Comparison of ENCODE assay signal across 18 cellular contexts in the genomic region with DNA sequence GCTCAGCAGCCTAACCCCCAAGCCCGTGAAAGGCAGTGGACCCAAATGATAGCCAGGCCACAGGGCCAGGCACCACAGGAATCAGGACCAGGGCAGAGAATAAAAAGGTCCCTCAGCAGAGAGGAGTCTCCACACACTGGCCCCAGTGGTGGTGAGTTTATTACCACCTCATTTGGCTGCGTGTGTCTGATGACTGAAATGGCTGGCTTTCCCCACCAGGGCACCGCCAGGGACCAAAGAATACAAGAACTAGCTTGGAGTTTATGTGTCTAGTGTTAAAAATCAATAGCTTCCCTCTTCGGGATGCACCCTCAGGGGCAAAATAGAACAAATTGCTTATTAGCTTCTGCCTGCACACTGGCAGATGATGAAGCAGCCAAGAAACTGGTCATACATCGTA.
DNase-seq lines count a peak whose midpoint lies in the region; ATAC-seq and TF ChIP-seq lines count a peak whose summit lies in the region.
"Had no signal": no experiment of that assay in that cellular context is flagged by ENCODE, and none has a peak within 500 bp of the region (broad histone marks: within the 10 kb centered on the region; RNA-seq: fewer than 3 reads in every experiment).

No MANE protein-coding gene starts in this region.

- H4K20me1 ChIP-seq in GM23338 (replicated peaks; ENCODE audit: insufficient read depth) (no peaks in the 10 kb centered on the region), neural cell (ENCODE audit: insufficient read depth) (no peaks in the 10 kb centered on the region)

- H3F3A ChIP-seq in GM23338 (replicated peaks; ENCODE audit: low read depth) (no peaks in the 10 kb centered on the region), neural cell (ENCODE audit: insufficient read depth, low read length, poor library complexity, severe bottlenecking) (no peaks in the 10 kb centered on the region)

- H3K9me3 Mint-ChIP-seq in GM23338 = peaks cover 15% of the 10 kb centered on the region
- H3K9me3 Mint-ChIP-seq: effector memory CD8-positive, alpha-beta T cell had no signal

- H3K4me3 ChIP-seq in GM23338 (no peak overlapping the region), NB4 (ENCODE audit: low read depth, low read length) (no peak overlapping the region), WERI-Rb-1 (ENCODE audit: low read depth, low read length) (no peak overlapping the region), neural cell (ENCODE audit: low read length) (no peak overlapping the region)
- H3K4me3 ChIP-seq: ascending aorta, prostate gland, tibial nerve had no signal

- peak; percentile 30 for DNase-seq in GM23338 (ENCODE audit: low spot score)
- peak; percentile 21 for DNase-seq in NB4 (ENCODE audit: low read depth)
- no peak for DNase-seq in WERI-Rb-1
- DNase-seq in islet precursor cell = no peak
- DNase-seq in stimulated activated naive CD4-positive, alpha-beta T cell treated with Interleukin-2 at 50 U/mL for 16 hours (lab: John Stamatoyannopoulos, UW) = no peak
- DNase-seq: CD8-positive, alpha-beta T cell; effector memory CD8-positive, alpha-beta T cell; naive thymus-derived CD8-positive, alpha-beta T cell; RPMI8226; small intestine had no signal

- peaks cover 8% of the 10 kb centered on the region; the same call in 2 of the 3 replicates for H3K36me3 Mint-ChIP-seq in GM23338 (ENCODE audit: low read depth)
- H3K36me3 Mint-ChIP-seq: activated naive CD4-positive, alpha-beta T cell treated with anti-CD3 and anti-CD28 coated beads, Interleukin-2, amount 50 U/mL, for 72 hours; CD8-positive, alpha-beta T cell; naive thymus-derived CD8-positive, alpha-beta T cell had no signal

- H3K4me1 ChIP-seq in GM23338 (ENCODE audit: insufficient read depth) = no peaks in the 10 kb centered on the region
- H3K4me1 ChIP-seq: ascending aorta, prostate gland had no signal

- H3K27me3 ChIP-seq in GM23338 (ENCODE audit: insufficient read depth) (no peaks in the 10 kb centered on the region), WERI-Rb-1 (ENCODE audit: insufficient read depth, low read depth, severe bottlenecking) (no peaks in the 10 kb centered on the region), neural cell (ENCODE audit: insufficient read depth, low read depth, low read length) (no peaks in the 10 kb centered on the region)
- H3K27me3 ChIP-seq: ascending aorta, tibial nerve had no signal

- peak; percentile 33 for TF ChIP-seq RAD21 in neural cell (conservative IDR thresholded peaks at IDR 0.05)

- no peak overlapping the region for H3K27ac Mint-ChIP-seq in GM23338
- H3K27ac Mint-ChIP-seq: activated naive CD4-positive, alpha-beta T cell treated with anti-CD3 and anti-CD28 coated beads, Interleukin-2, amount 50 U/mL, for 72 hours; CD8-positive, alpha-beta T cell; effector memory CD8-positive, alpha-beta T cell; naive thymus-derived CD8-positive, alpha-beta T cell; stimulated activated naive CD8-positive, alpha-beta T cell treated with anti-CD3 and anti-CD28 coated beads, Interleukin-15, Interleukin-2, amounts not matched to agents 100 ng/mL and 50 ng/mL, for 24 hours had no signal

- H2AFZ ChIP-seq in GM23338 = no peak overlapping the region
- H2AFZ ChIP-seq in neural cell (ENCODE audit: low read depth, low read length) = no peak overlapping the region

- no peak overlapping the region for H3K27ac ChIP-seq in GM23338 (ENCODE audit: low read depth)
- no peak overlapping the region for H3K27ac ChIP-seq in WERI-Rb-1
- no peak overlapping the region for H3K27ac ChIP-seq in neural cell (ENCODE audit: low read length)
- H3K27ac ChIP-seq: ascending aorta, prostate gland, tibial nerve had no signal

- H3K4me1 Mint-ChIP-seq in GM23338 = no peaks in the 10 kb centered on the region; the same call in 2 of the 3 replicates
- H3K4me1 Mint-ChIP-seq: naive thymus-derived CD8-positive, alpha-beta T cell had no signal

- peak; percentile 70 for ATAC-seq in GM23338
- no peak for ATAC-seq in GM21390 (IDR thresholded peaks at IDR 0.05; ENCODE audit: unreplicated experiment)
- ATAC-seq: activated naive CD4-positive, alpha-beta T cell treated with anti-CD3 and anti-CD28 coated beads, Interleukin-2, amount 50 U/mL, for 72 hours; CD8-positive, alpha-beta T cell; effector memory CD8-positive, alpha-beta T cell; left lobe of liver; naive thymus-derived CD8-positive, alpha-beta T cell had no signal

- TF ChIP-seq POLR2A in NB4 (IDR thresholded peaks at IDR 0.05; ENCODE audit: extremely low read depth, insufficient read length) = no peak

- no peaks in the 10 kb centered on the region for H3K36me3 ChIP-seq in GM23338 (ENCODE audit: insufficient read depth)
- no peaks in the 10 kb centered on the region for H3K36me3 ChIP-seq in WERI-Rb-1
- no peaks in the 10 kb centered on the region for H3K36me3 ChIP-seq in neural cell (ENCODE audit: insufficient read depth, low read length)
- H3K36me3 ChIP-seq: ascending aorta, prostate gland, tibial nerve had no signal

- H3K4me2 ChIP-seq in GM23338 = no peak overlapping the region
- H3K4me2 ChIP-seq in neural cell (ENCODE audit: low read length) = no peak overlapping the region

- TF ChIP-seq CTCF in GM23338 (conservative IDR thresholded peaks at IDR 0.05; ENCODE audit: low read depth in 2 of 2) = 0 out of 4 replicates have a peak, but pooled peaks of 1 of the 2 experiments have one; percentile 12
- TF ChIP-seq CTCF in NB4 (IDR thresholded peaks at IDR 0.05; ENCODE audit: low read depth, low read length) = no peak
- TF ChIP-seq CTCF in WERI-Rb-1 (IDR thresholded peaks at IDR 0.05; ENCODE audit: low read depth, low read length) = peak; percentile 28; the same call in 1 of the 2 replicates
- TF ChIP-seq CTCF in neural cell (IDR thresholded peaks at IDR 0.05; ENCODE audit: poor library complexity, severe bottlenecking) = peak; percentile 38

- no peak overlapping the region for H3K9ac ChIP-seq in neural cell (ENCODE audit: low read length)

- H3K9me2 ChIP-seq in GM23338 (ENCODE audit: insufficient read depth) (peaks cover 4% of the 10 kb centered on the region; the same call in 1 of the 2 replicates), neural cell (ENCODE audit: insufficient read depth, low read length) (no peaks in the 10 kb centered on the region)

- H3K27me3 Mint-ChIP-seq in GM23338 (ENCODE audit: insufficient read depth, low read depth, poor library complexity) = peaks cover 16% of the 10 kb centered on the region
- H3K27me3 Mint-ChIP-seq: stimulated activated naive CD8-positive, alpha-beta T cell treated with anti-CD3 and anti-CD28 coated beads, Interleukin-15, Interleukin-2, amounts not matched to agents 100 ng/mL and 50 ng/mL, for 24 hours had no signal

- H3K4me3 Mint-ChIP-seq in GM23338 = no peak overlapping the region
- H3K4me3 Mint-ChIP-seq: CD8-positive, alpha-beta T cell; effector memory CD8-positive, alpha-beta T cell; naive thymus-derived CD8-positive, alpha-beta T cell; stimulated activated naive CD8-positive, alpha-beta T cell treated with anti-CD3 and anti-CD28 coated beads, Interleukin-15, Interleukin-2, amounts not matched to agents 100 ng/mL and 50 ng/mL, for 24 hours had no signal

- H3K9me3 ChIP-seq in WERI-Rb-1 (ENCODE audit: severe bottlenecking) = peaks cover 3% of the 10 kb centered on the region
- H3K9me3 ChIP-seq in neural cell (ENCODE audit: low read length) = no peaks in the 10 kb centered on the region
- H3K9me3 ChIP-seq: ascending aorta, prostate gland had no signal

- TF ChIP-seq EP300 in neural cell (conservative IDR thresholded peaks at IDR 0.05; ENCODE audit: poor library complexity, severe bottlenecking) = no peak

- H3K79me2 ChIP-seq in GM23338 (replicated peaks; ENCODE audit: insufficient read depth) (no peaks in the 10 kb centered on the region), neural cell (replicated peaks; ENCODE audit: insufficient read depth, low read length) (no peaks in the 10 kb centered on the region)

TF ChIP-seq in GM23338, 12 proteins besides CTCF, POLR2A, EP300 and RAD21 (continues in another document):
- no peak for TF ChIP-seq EZH2 (IDR thresholded peaks at IDR 0.05; ENCODE audit: low read depth, unreplicated experiment)
- TF ChIP-seq EZH2phosphoT487 (IDR thresholded peaks at IDR 0.05; ENCODE audit: unreplicated experiment) = no peak
- TF ChIP-seq NANOG (IDR thresholded peaks at IDR 0.05; ENCODE audit: borderline replicate concordance) = no peak
- TF ChIP-seq POLR2AphosphoS5 (IDR thresholded peaks at IDR 0.05; ENCODE audit: low read depth) = no peak

TF ChIP-seq in neural cell, 6 proteins besides CTCF, POLR2A, EP300 and RAD21:
- TF ChIP-seq POLR2AphosphoS5 (IDR thresholded peaks at IDR 0.05) (no peak), TAF1 (IDR thresholded peaks at IDR 0.05; ENCODE audit: low read depth) (no peak), EZH2 (IDR thresholded peaks at IDR 0.05; ENCODE audit: borderline replicate concordance, insufficient read depth, low read length, poor library complexity, severe bottlenecking) (no peak), MXI1 (conservative IDR thresholded peaks at IDR 0.05; ENCODE audit: poor library complexity, severe bottlenecking) (no peak), SMC3 (conservative IDR thresholded peaks at IDR 0.05; ENCODE audit: poor library complexity) (no peak)
- TF ChIP-seq, protein P1, sequence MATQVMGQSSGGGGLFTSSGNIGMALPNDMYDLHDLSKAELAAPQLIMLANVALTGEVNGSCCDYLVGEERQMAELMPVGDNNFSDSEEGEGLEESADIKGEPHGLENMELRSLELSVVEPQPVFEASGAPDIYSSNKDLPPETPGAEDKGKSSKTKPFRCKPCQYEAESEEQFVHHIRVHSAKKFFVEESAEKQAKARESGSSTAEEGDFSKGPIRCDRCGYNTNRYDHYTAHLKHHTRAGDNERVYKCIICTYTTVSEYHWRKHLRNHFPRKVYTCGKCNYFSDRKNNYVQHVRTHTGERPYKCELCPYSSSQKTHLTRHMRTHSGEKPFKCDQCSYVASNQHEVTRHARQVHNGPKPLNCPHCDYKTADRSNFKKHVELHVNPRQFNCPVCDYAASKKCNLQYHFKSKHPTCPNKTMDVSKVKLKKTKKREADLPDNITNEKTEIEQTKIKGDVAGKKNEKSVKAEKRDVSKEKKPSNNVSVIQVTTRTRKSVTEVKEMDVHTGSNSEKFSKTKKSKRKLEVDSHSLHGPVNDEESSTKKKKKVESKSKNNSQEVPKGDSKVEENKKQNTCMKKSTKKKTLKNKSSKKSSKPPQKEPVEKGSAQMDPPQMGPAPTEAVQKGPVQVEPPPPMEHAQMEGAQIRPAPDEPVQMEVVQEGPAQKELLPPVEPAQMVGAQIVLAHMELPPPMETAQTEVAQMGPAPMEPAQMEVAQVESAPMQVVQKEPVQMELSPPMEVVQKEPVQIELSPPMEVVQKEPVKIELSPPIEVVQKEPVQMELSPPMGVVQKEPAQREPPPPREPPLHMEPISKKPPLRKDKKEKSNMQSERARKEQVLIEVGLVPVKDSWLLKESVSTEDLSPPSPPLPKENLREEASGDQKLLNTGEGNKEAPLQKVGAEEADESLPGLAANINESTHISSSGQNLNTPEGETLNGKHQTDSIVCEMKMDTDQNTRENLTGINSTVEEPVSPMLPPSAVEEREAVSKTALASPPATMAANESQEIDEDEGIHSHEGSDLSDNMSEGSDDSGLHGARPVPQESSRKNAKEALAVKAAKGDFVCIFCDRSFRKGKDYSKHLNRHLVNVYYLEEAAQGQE (IDR thresholded peaks at IDR 0.05; ENCODE audit: borderline replicate concordance) = no peak

Comparison
In these comparisons a context has a peak if more than half of its experiments do, and no peak if none do; other contexts are left out.
1. DNase-seq: peak in GM23338 (single experiment) and NB4 (single experiment); none in WERI-Rb-1 (single experiment), islet precursor cell (single experiment) and stimulated activated naive CD4-positive, alpha-beta T cell treated with Interleukin-2 at 50 U/mL for 16 hours (single experiment).